ENCODE assay signal across 12 cellular contexts in genomic region chr13:99217461-99218101, GRCh38. TPM values are rescaled to one million over a fixed set of nuclear protein-coding genes. Genes with fewer than 3 reads are reported as not detected.
A peak's percentile ranks its signal among the peaks of the same experiment; 100 is the strongest.
DNase-seq lines count a peak whose midpoint lies in the region; ATAC-seq and TF ChIP-seq lines count a peak whose summit lies in the region.
"Had no signal": no experiment of that assay in that cellular context is flagged by ENCODE, and none has a peak within 500 bp of the region (broad histone marks: within the 10 kb centered on the region; RNA-seq: fewer than 3 reads in every experiment).

No MANE protein-coding gene starts in this region.

- no peak for TF ChIP-seq POLR2A in spleen (IDR thresholded peaks at IDR 0.05)

- peaks cover 0 to under 1% (median 0%) of the 10 kb centered on the region in 8 donors for H3K9me3 ChIP-seq in spleen

- peak overlapping the region; percentile 18 to 84 (median 56) for H3K27ac ChIP-seq in spleen

- H3K9me3 Mint-ChIP-seq in activated CD4-positive, alpha-beta T cell treated with anti-CD3 and anti-CD28 coated beads, Interleukin-2, amount 10 ng/mL, durations not matched to agents 7 days and 5 days, result peaks cover 4% of the 10 kb centered on the region
- peaks cover 4% of the 10 kb centered on the region for H3K9me3 Mint-ChIP-seq in activated B cell treated with CpG ODN at 0.5 μM for 24 hours
- H3K9me3 Mint-ChIP-seq in effector memory CD8-positive, alpha-beta T cell, result no peaks in the 10 kb centered on the region

- 45 to 70% (median 50%) methylated on average over 19 to 20 of the region's 20 CpGs for WGBS in spleen, 5 donors

- no peak for ATAC-seq in activated B cell treated with CpG ODN at 0.5 μM for 24 hours (ENCODE audit: low read depth)
- ATAC-seq in effector memory CD8-positive, alpha-beta T cell (replicated peaks), result peak; percentile 7
- no peak for ATAC-seq in GM19397 (IDR thresholded peaks at IDR 0.05; ENCODE audit: unreplicated experiment)

- peaks cover 79% of the 10 kb centered on the region for H3K4me1 Mint-ChIP-seq in activated CD4-positive, alpha-beta T cell treated with anti-CD3 and anti-CD28 coated beads, Interleukin-2, amount 10 ng/mL, durations not matched to agents 7 days and 5 days
- H3K4me1 Mint-ChIP-seq in activated B cell treated with CpG ODN at 0.5 μM for 24 hours, result peaks cover 75% of the 10 kb centered on the region
- H3K4me1 Mint-ChIP-seq in effector memory CD8-positive, alpha-beta T cell (ENCODE audit: low read depth in 2 of 2), result peaks cover 55 to 71% of the 10 kb centered on the region in 2 donors

- H3K36me3 ChIP-seq in spleen, result peaks cover 0 to 27% (median 0%) of the 10 kb centered on the region in 6 donors

- H3K4me3 ChIP-seq in spleen, result peak overlapping the region in 1 of 8 donors; percentile 28

- H3K27me3 ChIP-seq in spleen (replicated peaks in 1 of 7), result no peaks in the 10 kb centered on the region

- CTCF ChIA-PET in activated CD4-positive, alpha-beta T cell treated with anti-CD3 and anti-CD28 coated beads, Interleukin-2, amount 10 ng/mL, durations not matched to agents 7 days and 5 days (lab: Charles Lee), result interaction anchor here (0.7 to 3.1 kb wide), 3 partner anchors 10 to 41 kb away, joined by 3 to 13 read pairs (median 3); no protein-coding TSS in a partner anchor
- CTCF ChIA-PET in activated B cell treated with CpG ODN at 0.5 μM for 24 hours (lab: Charles Lee), result no interaction called here

- H3K27me3 Mint-ChIP-seq in activated CD4-positive, alpha-beta T cell treated with anti-CD3 and anti-CD28 coated beads, Interleukin-2, amount 10 ng/mL, durations not matched to agents 7 days and 5 days, result no peaks in the 10 kb centered on the region
- no peaks in the 10 kb centered on the region for H3K27me3 Mint-ChIP-seq in activated B cell treated with CpG ODN at 0.5 μM for 24 hours
- no peaks in the 10 kb centered on the region for H3K27me3 Mint-ChIP-seq in effector memory CD8-positive, alpha-beta T cell

- peaks cover 47 to 100% (median 89%) of the 10 kb centered on the region in 6 donors for H3K4me1 ChIP-seq in spleen

- POLR2A ChIA-PET in activated CD4-positive, alpha-beta T cell treated with anti-CD3 and anti-CD28 coated beads, Interleukin-2, amount 10 ng/mL, durations not matched to agents 7 days and 5 days (lab: Charles Lee), result interaction anchor here (1.1 kb wide), 1 partner anchor 41 kb away, joined by 3 read pairs; the partner anchor contains the start of gene GPR18
- POLR2A ChIA-PET in activated B cell treated with CpG ODN at 0.5 μM for 24 hours (lab: Charles Lee), result interaction anchor here (0.7 to 1.6 kb wide), 3 partner anchors 17 to 170 kb away, joined by 4 to 5 read pairs (median 5); partner anchors contain the start of gene UBAC2

- intact Hi-C loops in activated B cell treated with CpG ODN at 0.5 μM for 24 hours (cut with micrococcal nuclease) (no loop called here), spleen (cut with DNase I; ENCODE audit: low total_unique reads) (no loop called here)

- peaks cover 40% of the 10 kb centered on the region for H3K36me3 Mint-ChIP-seq in activated CD4-positive, alpha-beta T cell treated with anti-CD3 and anti-CD28 coated beads, Interleukin-2, amount 10 ng/mL, durations not matched to agents 7 days and 5 days (ENCODE audit: low read depth)
- peaks cover 27% of the 10 kb centered on the region for H3K36me3 Mint-ChIP-seq in activated B cell treated with CpG ODN at 0.5 μM for 24 hours (ENCODE audit: low read depth)
- H3K36me3 Mint-ChIP-seq in effector memory CD8-positive, alpha-beta T cell (ENCODE audit: insufficient read depth), result peaks cover 25% of the 10 kb centered on the region

- H3K27ac Mint-ChIP-seq in activated CD4-positive, alpha-beta T cell treated with anti-CD3 and anti-CD28 coated beads, Interleukin-2, amount 10 ng/mL, durations not matched to agents 7 days and 5 days, result peak overlapping the region; percentile 87
- H3K27ac Mint-ChIP-seq in activated B cell treated with CpG ODN at 0.5 μM for 24 hours, result peak overlapping the region; percentile 9
- peak overlapping the region; percentile 94 to 96 for H3K27ac Mint-ChIP-seq in effector memory CD8-positive, alpha-beta T cell

- H3K4me3 Mint-ChIP-seq in activated CD4-positive, alpha-beta T cell treated with anti-CD3 and anti-CD28 coated beads, Interleukin-2, amount 10 ng/mL, durations not matched to agents 7 days and 5 days, result peak overlapping the region; percentile 56
- no peak overlapping the region for H3K4me3 Mint-ChIP-seq in activated B cell treated with CpG ODN at 0.5 μM for 24 hours
- peak overlapping the region; percentile 86 to 88 for H3K4me3 Mint-ChIP-seq in effector memory CD8-positive, alpha-beta T cell

- DNase-seq in activated CD4-positive, alpha-beta T cell treated with anti-CD3 and anti-CD28 coated beads, Interleukin-2, amount 10 ng/mL, durations not matched to agents 7 days and 5 days, result no peak
- no peak for DNase-seq in activated CD4-positive, alpha-beta T cell treated with anti-CD3 and anti-CD28 coated beads for 4 hours
- no peak for DNase-seq in activated B cell treated with CpG ODN at 0.5 μM for 24 hours
- DNase-seq in effector memory CD8-positive, alpha-beta T cell, result peak in 1 of 3 experiments; percentile 26
- DNase-seq in spleen, result peak; percentile 81
- DNase-seq in putamen (ENCODE audit: low spot score), result no peak
- no peak for DNase-seq in NCI-H748 treated with DMSO at 0.1 percent for 48 hours (lab: John Stamatoyannopoulos, UW)
- DNase-seq: kidney glomerular epithelial cell, NCI-H774 had no signal

- no peak for TF ChIP-seq CTCF in activated B cell treated with CpG ODN at 0.5 μM for 24 hours (IDR thresholded peaks at IDR 0.05)
- TF ChIP-seq CTCF in spleen (IDR thresholded peaks at IDR 0.05 in 8 of 11, conservative IDR thresholded peaks at IDR 0.05 in 3 of 11), result no peak

RNA-seq across cellular contexts. Expression of gene UBAC2, which starts 16.9 kb away (rescaled TPM):
- 10 to 100 TPM; 67.8 to 70.5 TPM for total RNA-seq in activated CD4-positive, alpha-beta T cell treated with anti-CD3 and anti-CD28 coated beads, Interleukin-2, amount 10 ng/mL, durations not matched to agents 7 days and 5 days
- total RNA-seq in activated B cell treated with CpG ODN at 0.5 μM for 24 hours (40.6 and 51.0 TPM in 2 replicates), spleen (10 to 100 TPM; 62.8 to 82.1 (median 72.3) TPM)
- polyA plus RNA-seq in spleen, result 10 to 100 TPM; 49.3 to 57.3 (median 50.4) TPM

RNA-seq across cellular contexts. Expression of gene GPR18, which starts 40.6 kb away (rescaled TPM):
- total RNA-seq in activated CD4-positive, alpha-beta T cell treated with anti-CD3 and anti-CD28 coated beads, Interleukin-2, amount 10 ng/mL, durations not matched to agents 7 days and 5 days, result 10 to 100 TPM; 19.7 to 25.4 TPM
- total RNA-seq in activated B cell treated with CpG ODN at 0.5 μM for 24 hours (29.0 and 32.4 TPM in 2 replicates), spleen (10 to 100 TPM in 6 of 7 donors, 1 to 10 TPM in 1; 9.6 to 21.8 (median 15.3) TPM)
- polyA plus RNA-seq in spleen, result 10 to 100 TPM; 25.6 to 33.9 (median 29.4) TPM
- total RNA-seq: A673, cerebellum had no signal

Comparison
In these comparisons a context has a peak if more than half of its experiments do, and no peak if none do; other contexts are left out.
1. H3K27ac Mint-ChIP-seq: peak in every context shown above with its lines; median percentile 95 in effector memory CD8-positive, alpha-beta T cell; 87 in activated CD4-positive, alpha-beta T cell treated with anti-CD3 and anti-CD28 coated beads, Interleukin-2, amount 10 ng/mL, durations not matched to agents 7 days and 5 days; 9 in activated B cell treated with CpG ODN at 0.5 μM for 24 hours.